In genomic region chr7:39688611-39689485, GRCh38 we compare ENCODE assay signal across 15 cellular contexts.
DNase-seq lines count a peak whose midpoint lies in the region; ATAC-seq, FAIRE-seq and TF ChIP-seq lines count a peak whose summit lies in the region.
"Had no signal": no experiment of that assay in that cellular context is flagged by ENCODE, and none has a peak within 500 bp of the region (broad histone marks: within the 10 kb centered on the region; RNA-seq: fewer than 3 reads in every experiment).

No MANE protein-coding gene starts in this region.

- H2AFZ ChIP-seq in GM23338 (no peak overlapping the region), astrocyte (ENCODE audit: low read depth, low read length) (no peak overlapping the region)

- H3K79me2 ChIP-seq in GM23338 (replicated peaks; ENCODE audit: insufficient read depth): peaks cover 35% of the 10 kb centered on the region
- H3K79me2 ChIP-seq in astrocyte (ENCODE audit: insufficient read depth, low read length): peaks cover 36% of the 10 kb centered on the region

- WGBS in A549 (ENCODE audit: missing lambda C conversion rate): 95% methylated on average over 9 of the region's 9 CpGs
- 88 to 93% methylated on average over 9 of the region's 9 CpGs for WGBS in sigmoid colon, 2 donors

- ATAC-seq in A549: peak in 1 of 2 experiments; percentile 42; a peak in 1 of 6 replicates
- ATAC-seq in GM23338: no peak
- peak; percentile 95 for ATAC-seq in foreskin keratinocyte
- ATAC-seq in gastrocnemius medialis: no peak
- ATAC-seq in SK-N-SH treated with all-trans-retinoic acid at 6 μM for 48 hours: no peak

- POLR2A ChIA-PET in A549 (lab: Yijun Ruan, JAX): no interaction called here

- 0 out of 2 replicates have a peak, but pooled peaks cover 1% of the 10 kb centered on the region for H4K20me1 ChIP-seq in GM23338 (replicated peaks; ENCODE audit: insufficient read depth)
- peaks cover 34% of the 10 kb centered on the region for H4K20me1 ChIP-seq in astrocyte (ENCODE audit: insufficient read depth, low read length)

- TF ChIP-seq CTCF in A549 (IDR thresholded peaks at IDR 0.05): no peak
- TF ChIP-seq CTCF in GM23338 (conservative IDR thresholded peaks at IDR 0.05; ENCODE audit: low read depth in 2 of 2): no peak
- no peak for TF ChIP-seq CTCF in astrocyte (IDR thresholded peaks at IDR 0.05; ENCODE audit: insufficient read depth, low read depth, low read length)
- TF ChIP-seq CTCF in foreskin keratinocyte (conservative IDR thresholded peaks at IDR 0.05): no peak
- no peak for TF ChIP-seq CTCF in gastrocnemius medialis (IDR thresholded peaks at IDR 0.05 in 4 of 5, conservative IDR thresholded peaks at IDR 0.05 in 1 of 5)
- TF ChIP-seq CTCF in sigmoid colon (IDR thresholded peaks at IDR 0.05): no peak

- no peaks in the 10 kb centered on the region for H3K9me3 ChIP-seq in A549
- H3K9me3 ChIP-seq in astrocyte (ENCODE audit: insufficient read depth, low read depth, low read length): no peaks in the 10 kb centered on the region
- H3K9me3 ChIP-seq in gastrocnemius medialis: no peaks in the 10 kb centered on the region
- H3K9me3 ChIP-seq in sigmoid colon: no peaks in the 10 kb centered on the region

- H3K36me3 ChIP-seq in GM23338 (ENCODE audit: insufficient read depth): peaks cover 10% of the 10 kb centered on the region; the same call in 1 of the 2 replicates
- H3K36me3 ChIP-seq in astrocyte (ENCODE audit: insufficient read depth, low read length): peaks cover 12% of the 10 kb centered on the region
- peaks cover 0 to 27% of the 10 kb centered on the region in 2 donors for H3K36me3 ChIP-seq in gastrocnemius medialis
- H3K36me3 ChIP-seq in sigmoid colon: peaks cover 0 to 40% (median 0%) of the 10 kb centered on the region in 4 donors

- no peak overlapping the region for H3K9ac ChIP-seq in astrocyte (ENCODE audit: low read length)

- no peak for TF ChIP-seq EP300 in A549 (IDR thresholded peaks at IDR 0.05)
- no peak for TF ChIP-seq EP300 in sigmoid colon (IDR thresholded peaks at IDR 0.05)

- H3K4me2 ChIP-seq in A549 (no peak overlapping the region), GM23338 (no peak overlapping the region), astrocyte (ENCODE audit: low read length) (no peak overlapping the region)

- no peak overlapping the region for H3K4me3 Mint-ChIP-seq in GM23338
- no peak overlapping the region for H3K4me3 Mint-ChIP-seq in astrocyte (ENCODE audit: unreplicated experiment)
- H3K4me3 Mint-ChIP-seq: B cell had no signal

- H3K27me3 ChIP-seq in GM23338 (ENCODE audit: insufficient read depth) (no peaks in the 10 kb centered on the region), astrocyte (ENCODE audit: insufficient read depth, low read length) (no peaks in the 10 kb centered on the region), foreskin keratinocyte (no peaks in the 10 kb centered on the region), gastrocnemius medialis (no peaks in the 10 kb centered on the region), sigmoid colon (no peaks in the 10 kb centered on the region)

- intact Hi-C loops in gastrocnemius medialis (cut with DNase I; ENCODE audit: low total_unique reads) (no loop called here), sigmoid colon (cut with DNase I) (no loop called here)

- no peak for TF ChIP-seq POLR2A in A549 (IDR thresholded peaks at IDR 0.05; ENCODE audit: low read length)
- no peak for TF ChIP-seq POLR2A in gastrocnemius medialis (IDR thresholded peaks at IDR 0.05)
- no peak for TF ChIP-seq POLR2A in sigmoid colon (IDR thresholded peaks at IDR 0.05)

- peak in 1 of 2 experiments; percentile 24 for DNase-seq in A549 (ENCODE audit: low read depth in 1 of 2, low spot score in 1 of 2)
- DNase-seq in GM23338 (ENCODE audit: low spot score): peak; percentile 46
- DNase-seq in astrocyte (ENCODE audit: low read depth): peak; percentile 57
- DNase-seq in foreskin keratinocyte: peak; percentile 91 to 94
- no peak for DNase-seq in gastrocnemius medialis
- DNase-seq in sigmoid colon: no peak
- no peak for DNase-seq in stimulated activated CD4-positive, alpha-beta T cell treated with anti-CD3 and anti-CD28 coated beads, Interleukin-4, amount 100 ng/mL, for 24 hours
- DNase-seq: activated CD4-positive, alpha-beta T cell treated with anti-CD3 and anti-CD28 coated beads, Interleukin-2, amount 50 U/mL, for 4 hours; activated naive CD4-positive, alpha-beta T cell; H7; islet precursor cell; NCI-H1105; NCI-H446 had no signal

- H3F3A ChIP-seq in GM23338 (replicated peaks; ENCODE audit: low read depth): no peaks in the 10 kb centered on the region

- FAIRE-seq in A549 (lab: Jason Lieb, UNC): no peak
- FAIRE-seq in astrocyte (lab: Jason Lieb, UNC): no peak

- no peaks in the 10 kb centered on the region for H3K27me3 Mint-ChIP-seq in GM23338 (ENCODE audit: insufficient read depth, low read depth, poor library complexity)
- no peaks in the 10 kb centered on the region for H3K27me3 Mint-ChIP-seq in astrocyte (ENCODE audit: low read depth, unreplicated experiment)
- H3K27me3 Mint-ChIP-seq: B cell had no signal

- TF ChIP-seq RAD21 in A549 (conservative IDR thresholded peaks at IDR 0.05 in 1 of 2, IDR thresholded peaks at IDR 0.05 in 1 of 2): no peak

- peaks cover 13% of the 10 kb centered on the region for H3K4me1 ChIP-seq in A549
- H3K4me1 ChIP-seq in GM23338 (ENCODE audit: insufficient read depth): peaks cover 13% of the 10 kb centered on the region
- H3K4me1 ChIP-seq in astrocyte (ENCODE audit: insufficient read depth, low read length): peaks cover 13% of the 10 kb centered on the region
- peaks cover 24% of the 10 kb centered on the region for H3K4me1 ChIP-seq in foreskin keratinocyte
- H3K4me1 ChIP-seq in gastrocnemius medialis: peaks cover under 1 to 4% of the 10 kb centered on the region in 2 donors
- peaks cover 0 to 7% (median 6%) of the 10 kb centered on the region in 4 donors for H3K4me1 ChIP-seq in sigmoid colon

- H3K27ac ChIP-seq in A549 (peak overlapping the region in 1 of 2 experiments; percentile 48; a peak in 3 of 6 replicates), GM23338 (ENCODE audit: low read depth) (no peak overlapping the region), astrocyte (ENCODE audit: low read depth, low read length) (no peak overlapping the region), foreskin keratinocyte (peak overlapping the region; percentile 51), gastrocnemius medialis (no peak overlapping the region), sigmoid colon (no peak overlapping the region)

- peaks cover 30% of the 10 kb centered on the region for H3K36me3 Mint-ChIP-seq in GM23338 (ENCODE audit: low read depth)
- H3K36me3 Mint-ChIP-seq in astrocyte (ENCODE audit: low read depth, unreplicated experiment): peaks cover 26% of the 10 kb centered on the region

- no peaks in the 10 kb centered on the region for H3K9me2 ChIP-seq in GM23338 (ENCODE audit: insufficient read depth)

- peak overlapping the region; percentile 56; the same call in 1 of the 2 replicates for H3K27ac Mint-ChIP-seq in GM23338
- H3K27ac Mint-ChIP-seq in astrocyte (ENCODE audit: unreplicated experiment): peak overlapping the region; percentile 43
- H3K27ac Mint-ChIP-seq: B cell had no signal

- in situ Hi-C loops in gastrocnemius medialis (cut with MboI; ENCODE audit: low sequenced_read_pairs in 4 of 4): no loop called here

- H3K9me3 Mint-ChIP-seq in GM23338 (no peaks in the 10 kb centered on the region; the same call in 2 of the 3 replicates), astrocyte (ENCODE audit: unreplicated experiment) (no peaks in the 10 kb centered on the region)

- H3K4me1 Mint-ChIP-seq in GM23338 (peaks cover 8% of the 10 kb centered on the region), astrocyte (ENCODE audit: low read depth, unreplicated experiment) (peaks cover 28% of the 10 kb centered on the region)

- CTCF ChIA-PET in A549 (lab: Yijun Ruan, JAX): interaction anchor here (1.9 kb wide), 1 partner anchor 108 kb away, joined by 6 read pairs; no protein-coding TSS in a partner anchor

- H3K4me3 ChIP-seq in A549 (no peak overlapping the region), GM23338 (no peak overlapping the region), astrocyte (ENCODE audit: insufficient read depth, low read depth, low read length) (no peak overlapping the region), gastrocnemius medialis (no peak overlapping the region), sigmoid colon (no peak overlapping the region)

TF ChIP-seq in A549, 52 proteins besides CTCF, POLR2A, EP300 and RAD21:
- no peak for TF ChIP-seq CHD4 (IDR thresholded peaks at IDR 0.05; ENCODE audit: borderline replicate concordance)
- TF ChIP-seq NFE2L2 (conservative IDR thresholded peaks at IDR 0.05; ENCODE audit: low read length): peak; percentile 22; the same call in 1 of the 2 replicates
- TF ChIP-seq MAFK (IDR thresholded peaks at IDR 0.05; ENCODE audit: partially characterized antibody): peak; percentile 61

TF ChIP-seq in SK-N-SH treated with all-trans-retinoic acid at 6 μM for 48 hours, 23 proteins besides CTCF, POLR2A, EP300 and RAD21:
- TF ChIP-seq RARB (CRISPR knock-in tag; IDR thresholded peaks at IDR 0.05) (no peak), GLIS3 (CRISPR knock-in tag; IDR thresholded peaks at IDR 0.05) (no peak), CSDC2 (CRISPR knock-in tag; IDR thresholded peaks at IDR 0.05) (no peak), ARNTL (CRISPR knock-in tag; IDR thresholded peaks at IDR 0.05; ENCODE audit: borderline replicate concordance, low read depth) (no peak), OSR1 (CRISPR knock-in tag; IDR thresholded peaks at IDR 0.05) (no peak), ISL1 (CRISPR knock-in tag; IDR thresholded peaks at IDR 0.05) (no peak)
- TF ChIP-seq, protein P1, sequence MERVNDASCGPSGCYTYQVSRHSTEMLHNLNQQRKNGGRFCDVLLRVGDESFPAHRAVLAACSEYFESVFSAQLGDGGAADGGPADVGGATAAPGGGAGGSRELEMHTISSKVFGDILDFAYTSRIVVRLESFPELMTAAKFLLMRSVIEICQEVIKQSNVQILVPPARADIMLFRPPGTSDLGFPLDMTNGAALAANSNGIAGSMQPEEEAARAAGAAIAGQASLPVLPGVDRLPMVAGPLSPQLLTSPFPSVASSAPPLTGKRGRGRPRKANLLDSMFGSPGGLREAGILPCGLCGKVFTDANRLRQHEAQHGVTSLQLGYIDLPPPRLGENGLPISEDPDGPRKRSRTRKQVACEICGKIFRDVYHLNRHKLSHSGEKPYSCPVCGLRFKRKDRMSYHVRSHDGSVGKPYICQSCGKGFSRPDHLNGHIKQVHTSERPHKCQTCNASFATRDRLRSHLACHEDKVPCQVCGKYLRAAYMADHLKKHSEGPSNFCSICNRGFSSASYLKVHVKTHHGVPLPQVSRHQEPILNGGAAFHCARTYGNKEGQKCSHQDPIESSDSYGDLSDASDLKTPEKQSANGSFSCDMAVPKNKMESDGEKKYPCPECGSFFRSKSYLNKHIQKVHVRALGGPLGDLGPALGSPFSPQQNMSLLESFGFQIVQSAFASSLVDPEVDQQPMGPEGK (CRISPR knock-in tag; IDR thresholded peaks at IDR 0.05; ENCODE audit: borderline replicate concordance): no peak
TF ChIP-seq in SK-N-SH treated with all-trans-retinoic acid at 6 μM for 48 hours: peak in this region for 0.

Comparison
In these comparisons a context has a peak if more than half of its experiments do, and no peak if none do; other contexts are left out.
1. DNase-seq: peak in GM23338 (single experiment), astrocyte (single experiment) and foreskin keratinocyte (2 of 2); none in gastrocnemius medialis (0 of 2), sigmoid colon (single experiment) and stimulated activated CD4-positive, alpha-beta T cell treated with anti-CD3 and anti-CD28 coated beads, Interleukin-4, amount 100 ng/mL, for 24 hours (single experiment).